ENCODE assay signal across 8 cellular contexts in the genomic region with DNA sequence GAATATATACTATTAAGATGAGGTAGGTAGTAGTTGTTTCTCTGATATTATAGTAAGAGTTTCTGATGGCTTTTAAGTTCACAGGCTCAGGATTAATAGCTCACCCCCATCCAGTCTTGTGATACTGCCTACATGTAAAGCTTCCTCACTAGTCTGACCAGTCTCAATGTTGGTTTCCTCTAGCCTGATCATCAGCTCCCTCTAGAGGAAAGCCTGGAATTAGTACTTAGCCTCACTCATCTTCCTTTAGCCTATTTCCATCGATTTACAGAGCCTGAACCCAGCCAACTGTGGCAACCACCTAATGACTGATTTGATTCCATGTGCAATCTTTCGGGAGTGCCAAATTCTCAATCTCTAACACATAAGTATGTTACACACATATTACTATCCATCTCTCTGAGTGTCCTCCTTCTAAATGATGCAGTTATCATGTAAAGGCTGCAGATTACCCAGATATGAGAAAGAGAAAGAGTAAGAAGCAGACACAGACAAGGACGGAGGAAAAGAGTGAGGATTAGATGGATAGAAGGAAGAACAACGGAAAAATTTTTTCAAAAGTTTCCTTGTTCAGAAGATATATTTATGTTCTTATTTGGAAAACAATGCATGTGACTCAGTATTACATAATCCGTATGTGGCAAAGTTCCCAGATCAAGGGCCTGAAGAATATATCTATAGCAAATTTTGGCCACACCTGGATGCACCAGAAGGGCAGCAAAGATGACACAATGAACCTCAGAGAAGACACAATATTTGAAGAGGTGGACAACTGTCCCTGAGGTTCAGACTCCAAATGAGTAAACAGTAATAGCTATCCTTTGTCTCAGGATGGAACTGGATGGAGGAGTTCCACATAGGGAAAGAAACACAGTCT.
A peak's percentile ranks its signal among the peaks of the same experiment; 100 is the strongest.
DNase-seq lines count a peak whose midpoint lies in the region; ATAC-seq and TF ChIP-seq lines count a peak whose summit lies in the region.

No MANE protein-coding gene starts in this region.

- DNase-seq in AG09319 (ENCODE audit: extremely low read depth, low read depth) (no peak), H7 (peak; percentile 19), NCI-H226 (peak; percentile 17), cerebellar cortex (ENCODE audit: low spot score) (peak; percentile 72), suprapubic skin (ENCODE audit: low spot score in 2 of 2) (no peak)

- H3K27me3 Mint-ChIP-seq in nephron (ENCODE audit: low read depth) = no peaks in the 10 kb centered on the region

- H3K27me3 ChIP-seq in H7 (ENCODE audit: control insufficient read depth, insufficient read depth, low read length) (no peaks in the 10 kb centered on the region), suprapubic skin (no peaks in the 10 kb centered on the region)

- peaks cover 4% of the 10 kb centered on the region for H3K4me1 ChIP-seq in suprapubic skin

- TF ChIP-seq CTCF in AG09319 (IDR thresholded peaks at IDR 0.05; ENCODE audit: low read depth, low read length) = peak; percentile 48
- peak; percentile 55 to 67 (median 59) for TF ChIP-seq CTCF in nephron (IDR thresholded peaks at IDR 0.05; ENCODE audit: unreplicated experiment in 3 of 3)
- peak in 1 of 2 donors; percentile 41 for TF ChIP-seq CTCF in suprapubic skin (IDR thresholded peaks at IDR 0.05)

- no peak overlapping the region for H3K27ac ChIP-seq in suprapubic skin

- TF ChIP-seq EP300 in suprapubic skin (IDR thresholded peaks at IDR 0.05) = no peak

- ATAC-seq in GM19023 (IDR thresholded peaks at IDR 0.05; ENCODE audit: unreplicated experiment) (no peak), GM21526 (IDR thresholded peaks at IDR 0.05; ENCODE audit: low FRiP score, unreplicated experiment) (no peak)

- no peak overlapping the region for H3K27ac Mint-ChIP-seq in nephron

- no peak for TF ChIP-seq POLR2A in suprapubic skin (IDR thresholded peaks at IDR 0.05)

- H3K36me3 Mint-ChIP-seq in nephron (ENCODE audit: low read depth) = no peaks in the 10 kb centered on the region

- H3K4me1 Mint-ChIP-seq in nephron = no peaks in the 10 kb centered on the region

- H3K36me3 ChIP-seq in H7 (replicated peaks; ENCODE audit: control insufficient read depth, insufficient read depth, low read length) = no peaks in the 10 kb centered on the region
- no peaks in the 10 kb centered on the region for H3K36me3 ChIP-seq in suprapubic skin

- H3K9me3 Mint-ChIP-seq in nephron = no peaks in the 10 kb centered on the region

- no peak overlapping the region for H3K4me3 Mint-ChIP-seq in nephron

- 28% methylated on average over 5 of the region's 5 CpGs for WGBS in suprapubic skin

- no peak overlapping the region for H3K4me3 ChIP-seq in H7 (ENCODE audit: insufficient read depth, low read depth, low read length)
- no peak overlapping the region for H3K4me3 ChIP-seq in suprapubic skin

- H3K9me3 ChIP-seq in suprapubic skin = no peaks in the 10 kb centered on the region

Comparison
In these comparisons a context has a peak if more than half of its experiments do, and no peak if none do; other contexts are left out.
1. DNase-seq: peak in H7 (single experiment), NCI-H226 (single experiment) and cerebellar cortex (single experiment); none in AG09319 (single experiment) and suprapubic skin (0 of 2).